Comparison of ENCODE assay signal across 17 cellular contexts in genomic region chr1:44908427-44908826, GRCh38.
DNase-seq lines count a peak whose midpoint lies in the region; ATAC-seq and TF ChIP-seq lines count a peak whose summit lies in the region.
"Had no signal": no experiment of that assay in that cellular context is flagged by ENCODE, and none has a peak within 500 bp of the region (broad histone marks: within the 10 kb centered on the region; RNA-seq: fewer than 3 reads in every experiment).

No MANE protein-coding gene starts in this region.

- no peaks in the 10 kb centered on the region for H3K36me3 ChIP-seq in CD8-positive, alpha-beta T cell (ENCODE audit: insufficient read depth, low read length)
- H3K36me3 ChIP-seq in ascending aorta (no peaks in the 10 kb centered on the region), mesenchymal stem cell (ENCODE audit: control insufficient read depth in 1 of 2, insufficient read depth in 2 of 2, low read depth in 1 of 2, low read length in 2 of 2) (no peaks in the 10 kb centered on the region), parathyroid adenoma (ENCODE audit: control insufficient read depth, insufficient read depth, low read length) (no peaks in the 10 kb centered on the region), ovary (no peaks in the 10 kb centered on the region)

- TF ChIP-seq EP300 in ovary (IDR thresholded peaks at IDR 0.05): no peak

- peaks cover 21% of the 10 kb centered on the region for H3K36me3 Mint-ChIP-seq in CD8-positive, alpha-beta T cell
- H3K36me3 Mint-ChIP-seq in activated CD8-positive, alpha-beta memory T cell treated with anti-CD3 and anti-CD28 coated beads, Interleukin-2, amount 10 ng/mL, durations not matched to agents 7 days and 5 days: peaks cover 7% of the 10 kb centered on the region

- H2BK15ac ChIP-seq in mesenchymal stem cell (ENCODE audit: low read depth, poor library complexity, severe bottlenecking): no peak overlapping the region

- no peak for ATAC-seq in CD8-positive, alpha-beta T cell
- ATAC-seq in HG03108 (IDR thresholded peaks at IDR 0.05; ENCODE audit: unreplicated experiment): no peak
- ATAC-seq in activated CD8-positive, alpha-beta memory T cell treated with anti-CD3 and anti-CD28 coated beads, Interleukin-2, amount 10 ng/mL, durations not matched to agents 7 days and 5 days: no peak
- ATAC-seq: GM12878 had no signal

- no peak overlapping the region for H3K23ac ChIP-seq in mesenchymal stem cell (ENCODE audit: low read length in 2 of 2)

- TF ChIP-seq POLR2A in ovary (IDR thresholded peaks at IDR 0.05): no peak

- H4K91ac ChIP-seq in mesenchymal stem cell (ENCODE audit: low read length): no peak overlapping the region

- intact Hi-C loops in CD8-positive, alpha-beta T cell (cut with DNase I, micrococcal nuclease): no loop called here
- intact Hi-C loops in ascending aorta (cut with DNase I): loop anchor here (5.0 kb wide), 1 partner anchor 71 kb away; no protein-coding TSS in a partner anchor
- intact Hi-C loops in ovary (cut with DNase I): no loop called here

- no peak overlapping the region for H2BK5ac ChIP-seq in mesenchymal stem cell (ENCODE audit: low read depth, low read length, poor library complexity, severe bottlenecking)

- no peak overlapping the region for H2AK5ac ChIP-seq in mesenchymal stem cell (ENCODE audit: low read length, severe bottlenecking)

- no peaks in the 10 kb centered on the region for H3K4me1 ChIP-seq in CD8-positive, alpha-beta T cell (ENCODE audit: insufficient read depth, low read length)
- H3K4me1 ChIP-seq in ascending aorta (peaks cover 3 to 17% of the 10 kb centered on the region in 2 donors), mesenchymal stem cell (ENCODE audit: control insufficient read depth, insufficient read depth, low read depth, low read length) (no peaks in the 10 kb centered on the region), parathyroid adenoma (no peaks in the 10 kb centered on the region), ovary (ENCODE audit: insufficient read depth) (peaks cover 17% of the 10 kb centered on the region)

- peak overlapping the region; percentile 50 for H3K27ac Mint-ChIP-seq in CD8-positive, alpha-beta T cell
- H3K27ac Mint-ChIP-seq in activated CD8-positive, alpha-beta memory T cell treated with anti-CD3 and anti-CD28 coated beads, Interleukin-2, amount 10 ng/mL, durations not matched to agents 7 days and 5 days: no peak overlapping the region
- H3K27ac Mint-ChIP-seq: IgD-negative memory B cell had no signal

- no peak for TF ChIP-seq CTCF in CD8-positive, alpha-beta T cell (IDR thresholded peaks at IDR 0.05)
- no peak for TF ChIP-seq CTCF in ascending aorta (IDR thresholded peaks at IDR 0.05)
- TF ChIP-seq CTCF in parathyroid adenoma (IDR thresholded peaks at IDR 0.05): no peak
- TF ChIP-seq CTCF in ovary (IDR thresholded peaks at IDR 0.05): no peak

- no peak overlapping the region for H2BK12ac ChIP-seq in mesenchymal stem cell (ENCODE audit: low read length in 2 of 2)

- no peak overlapping the region for H3K14ac ChIP-seq in mesenchymal stem cell (ENCODE audit: low read length in 2 of 2)

- DNase-seq in CD8-positive, alpha-beta T cell: no peak
- DNase-seq in ascending aorta (ENCODE audit: low spot score in 2 of 2) (no peak), mesenchymal stem cell (no peak), ovary (no peak), KG1 (lab: John Stamatoyannopoulos, UW) (no peak)
- DNase-seq in activated CD8-positive, alpha-beta memory T cell treated with anti-CD3 and anti-CD28 coated beads, Interleukin-2, amount 10 ng/mL, durations not matched to agents 7 days and 5 days: no peak
- DNase-seq: 8988T, ACHN, DMS79, GM23248, H7 had no signal

- no peak overlapping the region for H3K4me3 Mint-ChIP-seq in CD8-positive, alpha-beta T cell
- no peak overlapping the region for H3K4me3 Mint-ChIP-seq in activated CD8-positive, alpha-beta memory T cell treated with anti-CD3 and anti-CD28 coated beads, Interleukin-2, amount 10 ng/mL, durations not matched to agents 7 days and 5 days
- H3K4me3 Mint-ChIP-seq: CD4-positive, CD25-positive, alpha-beta regulatory T cell had no signal

- no peaks in the 10 kb centered on the region for H3K79me1 ChIP-seq in mesenchymal stem cell (replicated peaks; ENCODE audit: low read length, poor library complexity, severe bottlenecking)

- H4K8ac ChIP-seq in mesenchymal stem cell (ENCODE audit: low read length): no peak overlapping the region

- no peak overlapping the region for H3K4me3 ChIP-seq in CD8-positive, alpha-beta T cell (ENCODE audit: low read depth, low read length)
- H3K4me3 ChIP-seq in ascending aorta (no peak overlapping the region), mesenchymal stem cell (ENCODE audit: insufficient read depth in 1 of 2, low read depth in 1 of 2, low read length in 2 of 2) (no peak overlapping the region), parathyroid adenoma (ENCODE audit: low read depth, low read length) (peak overlapping the region; percentile 24), ovary (no peak overlapping the region)
- H3K4me3 ChIP-seq: BLaER1 treated with 17β-estradiol and CSF1 and Interleukin-3, amounts not matched to agents 10 nM and 100 nM; GM12878; GM23248 had no signal

- CTCF ChIA-PET in CD8-positive, alpha-beta T cell (lab: Charles Lee): no interaction called here
- CTCF ChIA-PET in activated CD8-positive, alpha-beta memory T cell treated with anti-CD3 and anti-CD28 coated beads, Interleukin-2, amount 10 ng/mL, durations not matched to agents 7 days and 5 days (lab: Charles Lee): interaction anchor here (0.6 kb wide), 1 partner anchor 11 kb away, joined by 3 read pairs; no protein-coding TSS in a partner anchor

- H3K18ac ChIP-seq in mesenchymal stem cell (ENCODE audit: low read depth in 1 of 2, low read length in 2 of 2): no peak overlapping the region

- no peak overlapping the region for H3K27ac ChIP-seq in CD8-positive, alpha-beta T cell (ENCODE audit: low read depth, low read length)
- H3K27ac ChIP-seq in ascending aorta: peak overlapping the region; percentile 15 to 41
- H3K27ac ChIP-seq in mesenchymal stem cell (ENCODE audit: low read length, poor library complexity, severe bottlenecking): no peak overlapping the region
- no peak overlapping the region for H3K27ac ChIP-seq in parathyroid adenoma
- H3K27ac ChIP-seq in ovary: peak overlapping the region in 1 of 2 donors; percentile 43
- H3K27ac ChIP-seq: BLaER1 treated with 17β-estradiol and CSF1 and Interleukin-3, amounts not matched to agents 10 nM and 100 nM; GM23248 had no signal

- H3K79me2 ChIP-seq in parathyroid adenoma: no peaks in the 10 kb centered on the region

- no peaks in the 10 kb centered on the region for H3K4me1 Mint-ChIP-seq in CD8-positive, alpha-beta T cell (ENCODE audit: low read depth)
- H3K4me1 Mint-ChIP-seq in activated CD8-positive, alpha-beta memory T cell treated with anti-CD3 and anti-CD28 coated beads, Interleukin-2, amount 10 ng/mL, durations not matched to agents 7 days and 5 days: no peaks in the 10 kb centered on the region
- H3K4me1 Mint-ChIP-seq: IgD-negative memory B cell had no signal

- POLR2A ChIA-PET in CD8-positive, alpha-beta T cell (lab: Charles Lee): interaction anchor here (0.7 kb wide), 1 partner anchor 1066 kb away, joined by 3 read pairs; no protein-coding TSS in a partner anchor

- no peaks in the 10 kb centered on the region for H3K9me3 ChIP-seq in CD8-positive, alpha-beta T cell (ENCODE audit: low read length)
- H3K9me3 ChIP-seq in ascending aorta: no peaks in the 10 kb centered on the region
- no peaks in the 10 kb centered on the region for H3K9me3 ChIP-seq in mesenchymal stem cell (ENCODE audit: control insufficient read depth, low read length)
- H3K9me3 ChIP-seq in parathyroid adenoma (ENCODE audit: control insufficient read depth, low read length): no peaks in the 10 kb centered on the region
- no peaks in the 10 kb centered on the region for H3K9me3 ChIP-seq in ovary
- H3K9me3 ChIP-seq: BLaER1 treated with 17β-estradiol and CSF1 and Interleukin-3, amounts not matched to agents 10 nM and 100 nM had no signal

- H2AFZ ChIP-seq in mesenchymal stem cell (ENCODE audit: low read depth, low read length): no peak overlapping the region
- H2AFZ ChIP-seq in parathyroid adenoma: no peak overlapping the region
- H2AFZ ChIP-seq: GM23248 had no signal

- WGBS in mesenchymal stem cell: 91% methylated on average over 1 of the region's 1 CpG
- WGBS in ovary, 3 donors: 15 to 24% (median 15%) methylated on average over 1 of the region's 1 CpG

- no peaks in the 10 kb centered on the region for H3K27me3 Mint-ChIP-seq in CD8-positive, alpha-beta T cell (ENCODE audit: low read depth)
- H3K27me3 Mint-ChIP-seq in activated CD8-positive, alpha-beta memory T cell treated with anti-CD3 and anti-CD28 coated beads, Interleukin-2, amount 10 ng/mL, durations not matched to agents 7 days and 5 days: no peaks in the 10 kb centered on the region
- H3K27me3 Mint-ChIP-seq: CD4-positive, CD25-positive, alpha-beta regulatory T cell; IgD-negative memory B cell had no signal

- H3K4me2 ChIP-seq in mesenchymal stem cell (ENCODE audit: low read length, poor library complexity, severe bottlenecking): no peak overlapping the region
- H3K4me2 ChIP-seq in parathyroid adenoma (ENCODE audit: low read length): peak overlapping the region; percentile 31
- H3K4me2 ChIP-seq: BLaER1 treated with 17β-estradiol and CSF1 and Interleukin-3, amounts not matched to agents 10 nM and 100 nM had no signal

- H3K4ac ChIP-seq in mesenchymal stem cell (ENCODE audit: low read depth in 1 of 2, low read length in 2 of 2): no peak overlapping the region

- no peak overlapping the region for H2BK120ac ChIP-seq in mesenchymal stem cell (ENCODE audit: low read depth, low read length)

- H3K9ac ChIP-seq in mesenchymal stem cell (ENCODE audit: low read length): peak overlapping the region; percentile 47
- H3K9ac ChIP-seq in parathyroid adenoma: no peak overlapping the region
- H3K9ac ChIP-seq: BLaER1 treated with 17β-estradiol and CSF1 and Interleukin-3, amounts not matched to agents 10 nM and 100 nM; GM23248 had no signal

- H3K9me3 Mint-ChIP-seq in CD8-positive, alpha-beta T cell: peaks cover 6% of the 10 kb centered on the region
- no peaks in the 10 kb centered on the region for H3K9me3 Mint-ChIP-seq in activated CD8-positive, alpha-beta memory T cell treated with anti-CD3 and anti-CD28 coated beads, Interleukin-2, amount 10 ng/mL, durations not matched to agents 7 days and 5 days (ENCODE audit: low read depth)

- no peaks in the 10 kb centered on the region for H3K27me3 ChIP-seq in CD8-positive, alpha-beta T cell (ENCODE audit: insufficient read depth, low read length)
- H3K27me3 ChIP-seq in ascending aorta: no peaks in the 10 kb centered on the region
- no peaks in the 10 kb centered on the region for H3K27me3 ChIP-seq in mesenchymal stem cell (ENCODE audit: control insufficient read depth in 1 of 2, insufficient read depth in 1 of 2, low read length in 2 of 2)
- no peaks in the 10 kb centered on the region for H3K27me3 ChIP-seq in parathyroid adenoma (ENCODE audit: control insufficient read depth, insufficient read depth, low read length)
- no peaks in the 10 kb centered on the region for H3K27me3 ChIP-seq in ovary
- H3K27me3 ChIP-seq: BLaER1 treated with 17β-estradiol and CSF1 and Interleukin-3, amounts not matched to agents 10 nM and 100 nM had no signal

Comparison
In these comparisons a context has a peak if more than half of its experiments do, and no peak if none do; other contexts are left out.
1. H3K27ac ChIP-seq: peak in ascending aorta (2 of 2); none in CD8-positive, alpha-beta T cell (single experiment), mesenchymal stem cell (single experiment) and parathyroid adenoma (single experiment).